20 cellular contexts compared by ENCODE assay signal in genomic region chr6:89434954-89435353, GRCh38. TPM values are rescaled to one million over a fixed set of nuclear protein-coding genes. Genes with fewer than 3 reads are reported as not detected.
DNase-seq lines count a peak whose midpoint lies in the region; ATAC-seq, FAIRE-seq and TF ChIP-seq lines count a peak whose summit lies in the region.
"Had no signal": no experiment of that assay in that cellular context is flagged by ENCODE, and none has a peak within 500 bp of the region (broad histone marks: within the 10 kb centered on the region; RNA-seq: fewer than 3 reads in every experiment).

No MANE protein-coding gene starts in this region.

- no peaks in the 10 kb centered on the region for H3K27me3 Mint-ChIP-seq in CD4-positive, alpha-beta T cell
- H3K27me3 Mint-ChIP-seq in brain, result peaks cover 8% of the 10 kb centered on the region
- H3K27me3 Mint-ChIP-seq in neural crest cell (ENCODE audit: low read depth), result peaks cover 22% of the 10 kb centered on the region

- H3K36me3 Mint-ChIP-seq in CD4-positive, alpha-beta T cell (ENCODE audit: low read depth), result no peaks in the 10 kb centered on the region
- H3K36me3 Mint-ChIP-seq in brain, result no peaks in the 10 kb centered on the region
- no peaks in the 10 kb centered on the region for H3K36me3 Mint-ChIP-seq in neural crest cell (ENCODE audit: low read depth)
- H3K36me3 Mint-ChIP-seq: activated naive CD4-positive, alpha-beta T cell treated with anti-CD3 and anti-CD28 coated beads, Interleukin-2, amount 10 ng/mL, durations not matched to agents 7 days and 5 days had no signal

- POLR2A ChIA-PET in CD4-positive, alpha-beta T cell (lab: Charles Lee), result no interaction called here

- no peak overlapping the region for H3K27ac ChIP-seq in CD4-positive, alpha-beta T cell (ENCODE audit: low read depth, low read length)

- FAIRE-seq in GM12892 (lab: Jason Lieb, UNC), result no peak
- FAIRE-seq: astrocyte, colon had no signal

- in situ Hi-C loops in HAP-1 (cut with MboI; ENCODE audit: low sequenced_read_pairs), result loop anchor here (5.0 kb wide), 1 partner anchor 177 kb away; no protein-coding TSS in a partner anchor

- intact Hi-C loops in CD4-positive, alpha-beta T cell (cut with DNase I, micrococcal nuclease), result loop anchor here (5.0 to 10.0 kb wide), 5 partner anchors 250 to 1147 kb away; partner anchors contain the start of genes MDN1 (in 1 of the 2) and RNGTT (in 1 of the 2)

- H3K4me1 Mint-ChIP-seq in CD4-positive, alpha-beta T cell (ENCODE audit: low read depth), result peaks cover 35% of the 10 kb centered on the region
- H3K4me1 Mint-ChIP-seq in brain (peaks cover 53% of the 10 kb centered on the region), neural crest cell (peaks cover 39% of the 10 kb centered on the region)

- peak overlapping the region; percentile 2; the same call in 1 of the 2 replicates for H3K4me3 ChIP-seq in HAP-1
- H3K4me3 ChIP-seq: ovary had no signal

- CTCF ChIA-PET in CD4-positive, alpha-beta T cell (lab: Charles Lee), result no interaction called here

- H3K36me3 ChIP-seq in HAP-1 (replicated peaks), result no peaks in the 10 kb centered on the region
- H3K36me3 ChIP-seq: ovary had no signal

- H3K9me3 ChIP-seq in CD4-positive, alpha-beta T cell (ENCODE audit: control insufficient read depth, low read length), result no peaks in the 10 kb centered on the region
- no peaks in the 10 kb centered on the region for H3K9me3 ChIP-seq in HAP-1
- H3K9me3 ChIP-seq: ovary had no signal

- H3K9me3 Mint-ChIP-seq in CD4-positive, alpha-beta T cell, result no peaks in the 10 kb centered on the region
- H3K9me3 Mint-ChIP-seq in brain, result peaks cover 0 to 2% (median 0%) of the 10 kb centered on the region in 5 experiments
- H3K9me3 Mint-ChIP-seq in neural crest cell, result no peaks in the 10 kb centered on the region
- H3K9me3 Mint-ChIP-seq: activated naive CD4-positive, alpha-beta T cell treated with anti-CD3 and anti-CD28 coated beads, Interleukin-2, amount 10 ng/mL, durations not matched to agents 7 days and 5 days had no signal

- TF ChIP-seq POLR2A in GM12892 (IDR thresholded peaks at IDR 0.05; ENCODE audit: low read depth, low read length), result no peak

- DNase-seq in CD4-positive, alpha-beta T cell, result no peak
- peak; percentile 15 to 52 for DNase-seq in HAP-1 (ENCODE audit: low spot score in 2 of 2)
- no peak for DNase-seq in neural crest cell (ENCODE audit: low read depth, low spot score)
- DNase-seq in GM12892 (ENCODE audit: insufficient read length), result no peak
- no peak for DNase-seq in NCI-H1048 (lab: John Stamatoyannopoulos, UW)
- DNase-seq: activated naive CD4-positive, alpha-beta T cell treated with anti-CD3 and anti-CD28 coated beads, Interleukin-2, amount 10 ng/mL, durations not matched to agents 7 days and 5 days; activated T-cell treated with anti-CD3 and anti-CD28 coated beads for 4 hours; AML-193; foreskin fibroblast; Karpas-422; left colon; NCI-H1105 treated with DMSO at 0.1 percent for 48 hours; NCI-H2227 treated with DMSO at 0.1 percent for 48 hours; Right ventricle myocardium superior; stimulated activated CD4-positive, alpha-beta T cell treated with anti-CD3 and anti-CD28 coated beads, Interleukin-4, amount 100 ng/mL, for 1 hour had no signal

- H3K27ac Mint-ChIP-seq in CD4-positive, alpha-beta T cell, result peak overlapping the region; percentile 34
- H3K27ac Mint-ChIP-seq in brain, result peak overlapping the region; percentile 15 to 77 (median 71)
- H3K27ac Mint-ChIP-seq in neural crest cell (ENCODE audit: unreplicated experiment), result no peak overlapping the region
- H3K27ac Mint-ChIP-seq: activated naive CD4-positive, alpha-beta T cell treated with anti-CD3 and anti-CD28 coated beads, Interleukin-2, amount 10 ng/mL, durations not matched to agents 7 days and 5 days had no signal

- ATAC-seq in CD4-positive, alpha-beta T cell (ENCODE audit: poor library complexity), result no peak
- ATAC-seq in GM19324 (IDR thresholded peaks at IDR 0.05; ENCODE audit: low FRiP score, unreplicated experiment), result no peak
- ATAC-seq: left colon had no signal

- no peaks in the 10 kb centered on the region for H3K27me3 ChIP-seq in CD4-positive, alpha-beta T cell (ENCODE audit: control insufficient read depth, insufficient read depth, low read length)
- H3K27me3 ChIP-seq in HAP-1 (ENCODE audit: low read depth), result no peaks in the 10 kb centered on the region
- H3K27me3 ChIP-seq: ovary had no signal

- H3K4me1 ChIP-seq in HAP-1, result peaks cover 29% of the 10 kb centered on the region

- TF ChIP-seq CTCF in CD4-positive, alpha-beta T cell (IDR thresholded peaks at IDR 0.05), result no peak
- no peak for TF ChIP-seq CTCF in brain (conservative IDR thresholded peaks at IDR 0.05)
- TF ChIP-seq CTCF in neural crest cell (conservative IDR thresholded peaks at IDR 0.05), result no peak

- H3K4me3 Mint-ChIP-seq in CD4-positive, alpha-beta T cell, result peak overlapping the region; percentile 59
- H3K4me3 Mint-ChIP-seq in brain (peak overlapping the region; percentile 87 to 94 (median 90)), neural crest cell (peak overlapping the region; percentile 91)

RNA-seq across cellular contexts. Expression of gene ANKRD6, which starts 2.0 kb away (rescaled TPM):
- 1 to 10 TPM; 3.8 to 4.8 TPM for total RNA-seq in CD4-positive, alpha-beta T cell
- polyA plus RNA-seq in brain (ENCODE audit: insufficient read depth, low read depth, low replicate concordance), result 33.9 TPM
- 20.5 and 20.7 TPM in 2 replicates for total RNA-seq in neural crest cell
- 4.3 TPM for polyA plus RNA-seq in GM12892 (2012; ENCODE audit: missing spikeins)

RNA-seq across cellular contexts. Expression of gene RRAGD, which starts 22.9 kb away (rescaled TPM):
- total RNA-seq in CD4-positive, alpha-beta T cell, result 10 to 100 TPM in 1 of 2 experiments, 1 to 10 TPM in 1; 9.0 to 10.2 TPM
- 38.8 TPM for polyA plus RNA-seq in brain (ENCODE audit: insufficient read depth, low read depth, low replicate concordance)
- 12.8 and 14.0 TPM in 2 replicates for total RNA-seq in neural crest cell
- 29.6 TPM for polyA plus RNA-seq in GM12892 (2012; ENCODE audit: missing spikeins)

Comparison
In these comparisons a context has a peak if more than half of its experiments do, and no peak if none do; other contexts are left out.
1. DNase-seq: peak in HAP-1 (2 of 2); none in CD4-positive, alpha-beta T cell (0 of 10), neural crest cell (single experiment), GM12892 (single experiment) and NCI-H1048 (single experiment).
2. Peak in every context shown above with its lines, with median percentiles within 50 percentile points of each other: H3K4me3 Mint-ChIP-seq.